Comparison of ENCODE assay signal across 2 cellular contexts in the genomic region with DNA sequence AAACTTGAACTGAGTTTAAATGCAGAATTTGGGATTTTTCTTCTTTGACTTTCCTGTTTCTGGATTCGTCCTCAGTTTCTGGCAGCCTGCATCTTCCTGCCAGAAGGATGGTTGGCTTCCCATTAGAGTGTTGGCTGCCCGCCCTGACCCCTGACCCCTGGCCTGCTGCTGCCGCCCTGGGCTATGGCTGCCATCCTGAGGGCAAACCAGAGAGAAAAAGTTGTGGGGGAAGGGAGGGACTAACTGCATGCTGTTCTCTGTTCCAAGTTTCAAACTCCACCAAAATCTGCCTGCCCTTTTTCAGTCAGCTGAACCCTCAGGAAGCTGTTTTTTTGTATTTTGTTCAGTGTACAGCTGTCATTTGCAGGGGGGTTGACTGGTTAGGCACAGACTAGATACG.
TF ChIP-seq lines count a peak whose summit lies in the region.

No MANE protein-coding gene starts in this region.

TF ChIP-seq in endothelial cell of umbilical vein, 7 proteins besides CTCF, POLR2A, EP300 and RAD21 (continued from another document):
- TF ChIP-seq MAX (IDR thresholded peaks at IDR 0.05; ENCODE audit: insufficient read depth, insufficient read length), result no peak
- TF ChIP-seq MYC (IDR thresholded peaks at IDR 0.05; ENCODE audit: low read depth, low read length), result no peak
- no peak for TF ChIP-seq JUN (IDR thresholded peaks at IDR 0.05; ENCODE audit: borderline replicate concordance, insufficient read depth, insufficient read length, low read depth)
- no peak for TF ChIP-seq GATA2 (IDR thresholded peaks at IDR 0.05; ENCODE audit: insufficient read depth, insufficient read length, low read depth, low read length)
- no peak for TF ChIP-seq EZH2 (IDR thresholded peaks at IDR 0.05; ENCODE audit: borderline replicate concordance, low read depth, low read length, severe bottlenecking)

TF ChIP-seq in WTC11, 78 proteins besides CTCF, POLR2A, EP300 and RAD21 (continued from another document):
- no peak for TF ChIP-seq HMGXB4 (CRISPR knock-in tag; IDR thresholded peaks at IDR 0.05)
- no peak for TF ChIP-seq ZNF121 (CRISPR knock-in tag; IDR thresholded peaks at IDR 0.05)
- no peak for TF ChIP-seq ZNF219 (CRISPR knock-in tag; IDR thresholded peaks at IDR 0.05; ENCODE audit: borderline replicate concordance)
- no peak for TF ChIP-seq TEAD4 (CRISPR knock-in tag; IDR thresholded peaks at IDR 0.05)
- no peak for TF ChIP-seq RORB (CRISPR knock-in tag; IDR thresholded peaks at IDR 0.05)
- TF ChIP-seq CBFB (CRISPR knock-in tag; IDR thresholded peaks at IDR 0.05; ENCODE audit: low read depth), result no peak
- TF ChIP-seq, protein P1, sequence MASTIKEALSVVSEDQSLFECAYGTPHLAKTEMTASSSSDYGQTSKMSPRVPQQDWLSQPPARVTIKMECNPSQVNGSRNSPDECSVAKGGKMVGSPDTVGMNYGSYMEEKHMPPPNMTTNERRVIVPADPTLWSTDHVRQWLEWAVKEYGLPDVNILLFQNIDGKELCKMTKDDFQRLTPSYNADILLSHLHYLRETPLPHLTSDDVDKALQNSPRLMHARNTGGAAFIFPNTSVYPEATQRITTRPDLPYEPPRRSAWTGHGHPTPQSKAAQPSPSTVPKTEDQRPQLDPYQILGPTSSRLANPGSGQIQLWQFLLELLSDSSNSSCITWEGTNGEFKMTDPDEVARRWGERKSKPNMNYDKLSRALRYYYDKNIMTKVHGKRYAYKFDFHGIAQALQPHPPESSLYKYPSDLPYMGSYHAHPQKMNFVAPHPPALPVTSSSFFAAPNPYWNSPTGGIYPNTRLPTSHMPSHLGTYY (CRISPR knock-in tag; IDR thresholded peaks at IDR 0.05), result no peak
- TF ChIP-seq ZNF416 (CRISPR knock-in tag; IDR thresholded peaks at IDR 0.05), result no peak
- TF ChIP-seq ZNF532 (CRISPR knock-in tag; IDR thresholded peaks at IDR 0.05; ENCODE audit: borderline replicate concordance), result no peak
- no peak for TF ChIP-seq JAZF1 (CRISPR knock-in tag; IDR thresholded peaks at IDR 0.05)
- TF ChIP-seq, protein P2, sequence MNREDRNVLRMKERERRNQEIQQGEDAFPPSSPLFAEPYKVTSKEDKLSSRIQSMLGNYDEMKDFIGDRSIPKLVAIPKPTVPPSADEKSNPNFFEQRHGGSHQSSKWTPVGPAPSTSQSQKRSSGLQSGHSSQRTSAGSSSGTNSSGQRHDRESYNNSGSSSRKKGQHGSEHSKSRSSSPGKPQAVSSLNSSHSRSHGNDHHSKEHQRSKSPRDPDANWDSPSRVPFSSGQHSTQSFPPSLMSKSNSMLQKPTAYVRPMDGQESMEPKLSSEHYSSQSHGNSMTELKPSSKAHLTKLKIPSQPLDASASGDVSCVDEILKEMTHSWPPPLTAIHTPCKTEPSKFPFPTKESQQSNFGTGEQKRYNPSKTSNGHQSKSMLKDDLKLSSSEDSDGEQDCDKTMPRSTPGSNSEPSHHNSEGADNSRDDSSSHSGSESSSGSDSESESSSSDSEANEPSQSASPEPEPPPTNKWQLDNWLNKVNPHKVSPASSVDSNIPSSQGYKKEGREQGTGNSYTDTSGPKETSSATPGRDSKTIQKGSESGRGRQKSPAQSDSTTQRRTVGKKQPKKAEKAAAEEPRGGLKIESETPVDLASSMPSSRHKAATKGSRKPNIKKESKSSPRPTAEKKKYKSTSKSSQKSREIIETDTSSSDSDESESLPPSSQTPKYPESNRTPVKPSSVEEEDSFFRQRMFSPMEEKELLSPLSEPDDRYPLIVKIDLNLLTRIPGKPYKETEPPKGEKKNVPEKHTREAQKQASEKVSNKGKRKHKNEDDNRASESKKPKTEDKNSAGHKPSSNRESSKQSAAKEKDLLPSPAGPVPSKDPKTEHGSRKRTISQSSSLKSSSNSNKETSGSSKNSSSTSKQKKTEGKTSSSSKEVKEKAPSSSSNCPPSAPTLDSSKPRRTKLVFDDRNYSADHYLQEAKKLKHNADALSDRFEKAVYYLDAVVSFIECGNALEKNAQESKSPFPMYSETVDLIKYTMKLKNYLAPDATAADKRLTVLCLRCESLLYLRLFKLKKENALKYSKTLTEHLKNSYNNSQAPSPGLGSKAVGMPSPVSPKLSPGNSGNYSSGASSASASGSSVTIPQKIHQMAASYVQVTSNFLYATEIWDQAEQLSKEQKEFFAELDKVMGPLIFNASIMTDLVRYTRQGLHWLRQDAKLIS (CRISPR knock-in tag; IDR thresholded peaks at IDR 0.05; ENCODE audit: borderline replicate concordance), result no peak
- TF ChIP-seq MYBL2 (CRISPR knock-in tag; IDR thresholded peaks at IDR 0.05), result no peak
- TF ChIP-seq SMAD4 (CRISPR knock-in tag; IDR thresholded peaks at IDR 0.05), result no peak
- no peak for TF ChIP-seq FOXP4 (CRISPR knock-in tag; IDR thresholded peaks at IDR 0.05)
